ENCODE assay signal across 1 cellular context in the genomic region with DNA sequence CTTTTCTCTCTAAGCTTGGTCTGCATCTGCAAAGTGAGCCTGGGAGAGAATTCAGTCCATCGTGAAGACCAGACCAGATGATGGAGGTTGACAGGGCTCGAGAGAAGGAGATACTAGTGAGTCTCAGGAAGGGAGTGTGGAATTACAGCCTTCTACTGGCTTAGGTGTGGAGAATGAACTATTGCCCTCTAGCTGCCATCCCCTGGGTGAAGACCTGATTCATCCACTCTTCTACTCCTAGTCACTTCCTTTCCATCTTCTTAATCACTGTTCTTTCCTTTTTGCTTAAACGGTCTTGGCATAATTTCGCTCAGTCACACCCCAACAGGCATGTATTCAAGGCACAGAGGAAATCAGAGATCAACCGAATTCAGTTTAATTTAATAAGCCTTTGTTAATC.
TF ChIP-seq lines count a peak whose summit lies in the region.

No MANE protein-coding gene starts in this region.

TF ChIP-seq in K562, 482 proteins besides CTCF, POLR2A, EP300 and RAD21 (continued from another document):
- TF ChIP-seq ZNF436 (CRISPR knock-in tag; IDR thresholded peaks at IDR 0.05) (no peak), RNF2 (IDR thresholded peaks at IDR 0.05) (no peak), FOXJ2 (tag; IDR thresholded peaks at IDR 0.05) (no peak), PRMT5 (CRISPR knock-in tag; IDR thresholded peaks at IDR 0.05) (no peak), ZZZ3 (IDR thresholded peaks at IDR 0.05) (no peak), ZNF584 (CRISPR knock-in tag; IDR thresholded peaks at IDR 0.05; ENCODE audit: low read depth) (no peak), CHD4 (IDR thresholded peaks at IDR 0.05; ENCODE audit: insufficient read depth, insufficient replicate concordance, low read depth, low read length, poor library complexity, severe bottlenecking) (no peak)
- TF ChIP-seq, protein P1, sequence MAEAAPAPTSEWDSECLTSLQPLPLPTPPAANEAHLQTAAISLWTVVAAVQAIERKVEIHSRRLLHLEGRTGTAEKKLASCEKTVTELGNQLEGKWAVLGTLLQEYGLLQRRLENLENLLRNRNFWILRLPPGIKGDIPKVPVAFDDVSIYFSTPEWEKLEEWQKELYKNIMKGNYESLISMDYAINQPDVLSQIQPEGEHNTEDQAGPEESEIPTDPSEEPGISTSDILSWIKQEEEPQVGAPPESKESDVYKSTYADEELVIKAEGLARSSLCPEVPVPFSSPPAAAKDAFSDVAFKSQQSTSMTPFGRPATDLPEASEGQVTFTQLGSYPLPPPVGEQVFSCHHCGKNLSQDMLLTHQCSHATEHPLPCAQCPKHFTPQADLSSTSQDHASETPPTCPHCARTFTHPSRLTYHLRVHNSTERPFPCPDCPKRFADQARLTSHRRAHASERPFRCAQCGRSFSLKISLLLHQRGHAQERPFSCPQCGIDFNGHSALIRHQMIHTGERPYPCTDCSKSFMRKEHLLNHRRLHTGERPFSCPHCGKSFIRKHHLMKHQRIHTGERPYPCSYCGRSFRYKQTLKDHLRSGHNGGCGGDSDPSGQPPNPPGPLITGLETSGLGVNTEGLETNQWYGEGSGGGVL (CRISPR knock-in tag; IDR thresholded peaks at IDR 0.05) = no peak
- TF ChIP-seq, protein P2, sequence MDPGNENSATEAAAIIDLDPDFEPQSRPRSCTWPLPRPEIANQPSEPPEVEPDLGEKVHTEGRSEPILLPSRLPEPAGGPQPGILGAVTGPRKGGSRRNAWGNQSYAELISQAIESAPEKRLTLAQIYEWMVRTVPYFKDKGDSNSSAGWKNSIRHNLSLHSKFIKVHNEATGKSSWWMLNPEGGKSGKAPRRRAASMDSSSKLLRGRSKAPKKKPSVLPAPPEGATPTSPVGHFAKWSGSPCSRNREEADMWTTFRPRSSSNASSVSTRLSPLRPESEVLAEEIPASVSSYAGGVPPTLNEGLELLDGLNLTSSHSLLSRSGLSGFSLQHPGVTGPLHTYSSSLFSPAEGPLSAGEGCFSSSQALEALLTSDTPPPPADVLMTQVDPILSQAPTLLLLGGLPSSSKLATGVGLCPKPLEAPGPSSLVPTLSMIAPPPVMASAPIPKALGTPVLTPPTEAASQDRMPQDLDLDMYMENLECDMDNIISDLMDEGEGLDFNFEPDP (CRISPR knock-in tag; IDR thresholded peaks at IDR 0.05) = no peak
